ENCODE assay signal across 29 cellular contexts in genomic region chr15:39914977-39915376, GRCh38. TPM values are rescaled to one million over a fixed set of nuclear protein-coding genes. Genes with fewer than 3 reads are reported as not detected.
"Had no signal": no experiment of that assay in that cellular context is flagged by ENCODE, and none has a peak within 500 bp of the region (broad histone marks: within the 10 kb centered on the region; RNA-seq: fewer than 3 reads in every experiment).

No MANE protein-coding gene starts in this region.

- H3K36me3 ChIP-seq: Peyer's patch had no signal

- H3K9me3 ChIP-seq: Peyer's patch had no signal

- ATAC-seq: activated CD8-positive, alpha-beta memory T cell treated with anti-CD3 and anti-CD28 coated beads, Interleukin-2, amount 10 ng/mL, durations not matched to agents 7 days and 5 days; activated naive CD8-positive, alpha-beta T cell treated with anti-CD3 and anti-CD28 coated beads, Interleukin-2, amount 50 U/mL, for 24 hours; SK-N-SH treated with all-trans-retinoic acid at 6 μM for 48 hours had no signal

- H3K4me2 ChIP-seq: KMS-11 had no signal

- FAIRE-seq: bronchial epithelial cell had no signal

- H3K27me3 ChIP-seq: Peyer's patch had no signal

- H3K4me3 ChIP-seq: Peyer's patch had no signal

- DNase-seq: activated CD4-positive, alpha-beta memory T cell treated with anti-CD3 and anti-CD28 coated beads, Interleukin-2, amount 10 ng/mL, durations not matched to agents 7 days and 5 days; activated CD4-positive, alpha-beta T cell treated with anti-CD3 and anti-CD28 coated beads for 1 hour; activated CD4-positive, alpha-beta T cell treated with anti-CD3 and anti-CD28 coated beads for 48 hours; activated CD4-positive, CD25-positive, alpha-beta regulatory T cell; activated CD8-positive, alpha-beta memory T cell treated with anti-CD3 and anti-CD28 coated beads for 24 hours; activated CD8-positive, alpha-beta memory T cell treated with anti-CD3 and anti-CD28 coated beads, Interleukin-2, amount 10 ng/mL, durations not matched to agents 7 days and 5 days; activated CD8-positive, alpha-beta memory T cell treated with anti-CD3 and anti-CD28 coated beads, Interleukin-2, amount 50 U/mL, for 48 hours; activated effector memory CD4-positive, alpha-beta T cell treated with Interleukin-2 at 50 U/mL for 16 hours; activated naive CD4-positive, alpha-beta T cell treated with anti-CD3 and anti-CD28 coated beads, Interleukin-2, amount 10 ng/mL, durations not matched to agents 7 days and 5 days; activated naive CD8-positive, alpha-beta T cell treated with anti-CD3 and anti-CD28 coated beads, Interleukin-2, amount 50 U/mL, for 24 hours; activated T-cell treated with anti-CD3 and anti-CD28 coated beads, Interleukin-2, amount 50 U/mL, for 48 hours; anterior cingulate cortex; caudate nucleus; cerebellar nuclear complex; NCI-H1048; NCI-H1105 treated with DMSO at 0.1 percent for 48 hours; NCI-H1436; NCI-H1694; NCI-H1930; NCI-H2081 treated with DMSO at 0.1 percent for 48 hours; NCI-H226; NCI-H524 treated with DMSO at 0.1 percent for 48 hours; Peyer's patch; RPMI8226; SHP77 treated with DMSO at 0.1 percent for 48 hours had no signal

- H3K27ac ChIP-seq: KMS-11, Peyer's patch, VCaP had no signal

- H3K9ac ChIP-seq: KMS-11 had no signal

RNA-seq across cellular contexts. Expression of gene GPR176, which starts 5.1 kb away (rescaled TPM):
- total RNA-seq: activated CD8-positive, alpha-beta memory T cell treated with anti-CD3 and anti-CD28 coated beads, Interleukin-2, amount 10 ng/mL, durations not matched to agents 7 days and 5 days had no signal
